In the genomic region with DNA sequence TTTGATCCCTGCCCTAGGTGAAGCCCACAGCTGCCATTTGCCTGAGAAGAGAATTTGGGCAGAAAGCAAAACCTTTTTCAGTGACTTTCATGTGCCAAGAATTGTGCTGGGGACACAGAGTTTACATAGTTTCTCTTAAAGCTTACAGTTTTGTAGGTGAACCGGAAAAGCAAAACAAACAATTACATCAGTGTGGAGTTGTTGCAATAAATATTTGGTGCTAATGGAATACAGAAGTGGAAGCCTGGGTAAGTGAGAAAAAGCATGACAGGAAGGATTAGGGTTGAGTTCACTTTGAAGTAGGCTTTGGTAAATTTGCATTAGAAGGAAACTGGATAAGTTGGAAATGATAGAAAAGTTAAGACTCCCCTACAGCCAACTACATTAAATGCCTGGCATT, we compare ENCODE assay signal across 13 cellular contexts.
"Had no signal": no experiment of that assay in that cellular context is flagged by ENCODE, and none has a peak within 500 bp of the region (broad histone marks: within the 10 kb centered on the region; RNA-seq: fewer than 3 reads in every experiment).

No MANE protein-coding gene starts in this region.

- ATAC-seq: gastroesophageal sphincter; left ventricle myocardium superior; stimulated activated naive CD8-positive, alpha-beta T cell treated with anti-CD3 and anti-CD28 coated beads, Interleukin-15, amount 100 ng/mL, for 72 hours; T-helper 17 cell; upper lobe of right lung had no signal

- H3K4me3 ChIP-seq: breast epithelium, gastroesophageal sphincter, testis, upper lobe of right lung had no signal

- H3K4me1 Mint-ChIP-seq: stimulated activated naive CD8-positive, alpha-beta T cell treated with anti-CD3 and anti-CD28 coated beads, Interleukin-15, amount 100 ng/mL, for 72 hours had no signal

- H3K4me3 Mint-ChIP-seq: activated naive CD8-positive, alpha-beta T cell; endodermal cell; stimulated activated naive CD8-positive, alpha-beta T cell treated with anti-CD3 and anti-CD28 coated beads, Interleukin-15, amount 100 ng/mL, for 72 hours; T-helper 17 cell had no signal

- H3K36me3 ChIP-seq: breast epithelium, gastroesophageal sphincter, upper lobe of right lung had no signal

- H3K4me1 ChIP-seq: breast epithelium, gastroesophageal sphincter, testis, upper lobe of right lung had no signal

- H3K27ac Mint-ChIP-seq: activated naive CD8-positive, alpha-beta T cell; endodermal cell; stimulated activated naive CD8-positive, alpha-beta T cell treated with anti-CD3 and anti-CD28 coated beads, Interleukin-15, amount 100 ng/mL, for 72 hours; T-helper 17 cell had no signal

- H3K36me3 Mint-ChIP-seq: activated naive CD8-positive, alpha-beta T cell had no signal

- H3K27ac ChIP-seq: breast epithelium, gastroesophageal sphincter, testis, upper lobe of right lung had no signal

- DNase-seq: activated gamma-delta T cell; activated T-cell treated with anti-CD3 and anti-CD28 coated beads, Interleukin-2, amount 50 U/mL, for 48 hours; endodermal cell; left ventricle myocardium superior; stimulated activated CD4-positive, alpha-beta T cell treated with anti-CD3 and anti-CD28 coated beads, Interleukin-15, amount 100 ng/mL, for 24 hours; stimulated activated CD4-positive, alpha-beta T cell treated with anti-CD3 and anti-CD28 coated beads, Interleukin-4, amount 100 ng/mL, for 24 hours; stimulated activated naive CD8-positive, alpha-beta T cell treated with anti-CD3 and anti-CD28 coated beads, Interleukin-15, amount 100 ng/mL, for 72 hours; T-helper 17 cell; testis; upper lobe of right lung had no signal

- H3K27me3 ChIP-seq: breast epithelium, gastroesophageal sphincter, testis, upper lobe of right lung had no signal

- H3K27me3 Mint-ChIP-seq: activated naive CD8-positive, alpha-beta T cell had no signal

- H3K9me3 ChIP-seq: breast epithelium, testis, upper lobe of right lung had no signal
